In the genomic region with DNA sequence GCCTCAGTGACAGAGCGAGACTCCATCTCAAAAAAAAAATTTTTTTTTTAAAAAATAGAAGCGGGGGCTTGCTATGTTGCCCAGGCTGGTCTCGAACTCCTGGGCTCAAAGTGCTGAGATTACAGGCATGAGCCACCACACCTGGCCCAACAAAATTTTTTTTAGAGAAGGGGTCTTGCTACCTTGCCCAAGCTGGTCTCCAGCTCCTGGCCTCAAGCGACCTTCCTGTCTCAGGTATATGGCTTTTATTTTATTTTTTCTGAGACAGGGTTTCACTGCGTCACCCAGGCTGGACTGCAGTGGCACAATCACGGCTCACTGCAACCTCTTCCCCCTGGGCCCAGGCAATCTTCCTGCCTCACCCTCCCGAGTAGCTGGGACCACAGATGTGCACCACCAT, we compare ENCODE assay signal across 1 cellular context.
TF ChIP-seq lines count a peak whose summit lies in the region.

No MANE protein-coding gene starts in this region.

TF ChIP-seq in WTC11, 78 proteins besides CTCF, POLR2A, EP300 and RAD21:
- TF ChIP-seq, protein P1, sequence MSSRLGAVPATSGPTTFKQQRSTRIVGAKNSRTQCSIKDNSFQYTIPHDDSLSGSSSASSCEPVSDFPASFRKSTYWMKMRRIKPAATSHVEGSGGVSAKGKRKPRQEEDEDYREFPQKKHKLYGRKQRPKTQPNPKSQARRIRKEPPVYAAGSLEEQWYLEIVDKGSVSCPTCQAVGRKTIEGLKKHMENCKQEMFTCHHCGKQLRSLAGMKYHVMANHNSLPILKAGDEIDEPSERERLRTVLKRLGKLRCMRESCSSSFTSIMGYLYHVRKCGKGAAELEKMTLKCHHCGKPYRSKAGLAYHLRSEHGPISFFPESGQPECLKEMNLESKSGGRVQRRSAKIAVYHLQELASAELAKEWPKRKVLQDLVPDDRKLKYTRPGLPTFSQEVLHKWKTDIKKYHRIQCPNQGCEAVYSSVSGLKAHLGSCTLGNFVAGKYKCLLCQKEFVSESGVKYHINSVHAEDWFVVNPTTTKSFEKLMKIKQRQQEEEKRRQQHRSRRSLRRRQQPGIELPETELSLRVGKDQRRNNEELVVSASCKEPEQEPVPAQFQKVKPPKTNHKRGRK (CRISPR knock-in tag; IDR thresholded peaks at IDR 0.05; ENCODE audit: borderline replicate concordance) = no peak
- TF ChIP-seq ZNF121 (CRISPR knock-in tag; IDR thresholded peaks at IDR 0.05) = peak; percentile 65; the same call in 1 of the 2 replicates
